14 cellular contexts compared by ENCODE assay signal in genomic region chr2:185785851-185786473, GRCh38. TPM values are rescaled to one million over a fixed set of nuclear protein-coding genes. Genes with fewer than 3 reads are reported as not detected.
DNase-seq lines count a peak whose midpoint lies in the region; ATAC-seq and TF ChIP-seq lines count a peak whose summit lies in the region.
"Had no signal": no experiment of that assay in that cellular context is flagged by ENCODE, and none has a peak within 500 bp of the region (broad histone marks: within the 10 kb centered on the region; RNA-seq: fewer than 3 reads in every experiment).

No MANE protein-coding gene starts in this region.

- 83 to 88% methylated on average over 2 of the region's 2 CpGs for WGBS in upper lobe of left lung, 2 donors

- no peak overlapping the region for H3K4me3 ChIP-seq in tibial artery
- H3K4me3 ChIP-seq in upper lobe of left lung = no peak overlapping the region
- H3K4me3 ChIP-seq: breast epithelium had no signal

- no peak for TF ChIP-seq POLR2A in upper lobe of left lung (IDR thresholded peaks at IDR 0.05)

- H3K27me3 ChIP-seq in tibial artery (no peaks in the 10 kb centered on the region), upper lobe of left lung (no peaks in the 10 kb centered on the region)
- H3K27me3 ChIP-seq: breast epithelium had no signal

- peak; percentile 5 for DNase-seq in GM10248 (ENCODE audit: extremely low spot score)
- DNase-seq in tibial artery = no peak
- DNase-seq in iPS-NIHi11 (ENCODE audit: low spot score) = no peak
- DNase-seq in upper lobe of left lung = no peak
- no peak for DNase-seq in left ventricle myocardium superior
- DNase-seq: activated CD4-positive, CD25-positive, alpha-beta regulatory T cell; DMS53; KBM-7; SHP77 treated with DMSO at 0.1 percent for 48 hours had no signal

- no peak for TF ChIP-seq EP300 in upper lobe of left lung (IDR thresholded peaks at IDR 0.05)

- H3K36me3 ChIP-seq in tibial artery (no peaks in the 10 kb centered on the region), upper lobe of left lung (no peaks in the 10 kb centered on the region)
- H3K36me3 ChIP-seq: breast epithelium had no signal

- no peaks in the 10 kb centered on the region for H3K4me1 ChIP-seq in tibial artery
- H3K4me1 ChIP-seq in upper lobe of left lung = no peaks in the 10 kb centered on the region
- H3K4me1 ChIP-seq: breast epithelium had no signal

- POLR2A ChIA-PET in GM10248 (lab: Yijun Ruan, JAX) = no interaction called here

- H3K9me3 ChIP-seq in tibial artery (no peaks in the 10 kb centered on the region), upper lobe of left lung (no peaks in the 10 kb centered on the region)
- H3K9me3 ChIP-seq: breast epithelium had no signal

- TF ChIP-seq CTCF in GM10248 (IDR thresholded peaks at IDR 0.05; ENCODE audit: control extremely low read depth, extremely low read depth, low read depth, missing control alignments) = no peak
- no peak for TF ChIP-seq CTCF in tibial artery (IDR thresholded peaks at IDR 0.05)
- no peak for TF ChIP-seq CTCF in upper lobe of left lung (IDR thresholded peaks at IDR 0.05)

- intact Hi-C loops in tibial artery (cut with DNase I; ENCODE audit: low total_unique reads) = no loop called here
- intact Hi-C loops in left ventricle myocardium superior (cut with micrococcal nuclease) = no loop called here

- ATAC-seq in GM19397 (IDR thresholded peaks at IDR 0.05; ENCODE audit: unreplicated experiment) = peak; percentile 61
- peak; percentile 60 for ATAC-seq in HG02642 (IDR thresholded peaks at IDR 0.05; ENCODE audit: poor library complexity, unreplicated experiment)
- peak; percentile 70 for ATAC-seq in HG03354 (IDR thresholded peaks at IDR 0.05; ENCODE audit: poor library complexity, severe bottlenecking, unreplicated experiment)
- ATAC-seq in upper lobe of left lung (ENCODE audit: low FRiP score in 2 of 2) = no peak
- ATAC-seq in left ventricle myocardium superior = no peak
- ATAC-seq: sciatic nerve had no signal

- CTCF ChIA-PET in GM10248 (lab: Yijun Ruan, JAX) = interaction anchor here (0.8 kb wide), 1 partner anchor 11 kb away, joined by 3 read pairs; no protein-coding TSS in a partner anchor

- H3K27ac ChIP-seq in tibial artery (no peak overlapping the region), upper lobe of left lung (no peak overlapping the region)
- H3K27ac ChIP-seq: breast epithelium had no signal

RNA-seq across cellular contexts. Expression of gene FSIP2, which starts 47.4 kb away (rescaled TPM):
- 1 to 10 TPM in 2 of 6 donors, under 1 TPM in 4; 0.11 to 5.2 (median 0.60) TPM for total RNA-seq in upper lobe of left lung
- total RNA-seq in left ventricle myocardium superior = 0.20 TPM

Comparison
In these comparisons a context has a peak if more than half of its experiments do, and no peak if none do; other contexts are left out.
1. ATAC-seq: peak in GM19397 (single experiment), HG02642 (single experiment) and HG03354 (single experiment); none in upper lobe of left lung (0 of 2) and left ventricle myocardium superior (single experiment).